ENCODE assay signal across 1 cellular context in genomic region chr3:195559723-195560409, GRCh38.
TF ChIP-seq lines count a peak whose summit lies in the region.

No MANE protein-coding gene starts in this region.

TF ChIP-seq in HepG2, 621 proteins besides CTCF, POLR2A, EP300 and RAD21 (continued from another document):
- no peak for TF ChIP-seq SNAI1 (CRISPR knock-in tag; IDR thresholded peaks at IDR 0.05; ENCODE audit: borderline replicate concordance)
- 0 out of 2 replicates have a peak, but pooled peaks have one; percentile 32 for TF ChIP-seq SAP130 (CRISPR knock-in tag; IDR thresholded peaks at IDR 0.05; ENCODE audit: low read depth)
- TF ChIP-seq TFAP4 (IDR thresholded peaks at IDR 0.05; ENCODE audit: borderline replicate concordance, low read depth), result peak; percentile 34; the same call in 1 of the 2 replicates
